Comparison of ENCODE assay signal across 25 cellular contexts in the genomic region with DNA sequence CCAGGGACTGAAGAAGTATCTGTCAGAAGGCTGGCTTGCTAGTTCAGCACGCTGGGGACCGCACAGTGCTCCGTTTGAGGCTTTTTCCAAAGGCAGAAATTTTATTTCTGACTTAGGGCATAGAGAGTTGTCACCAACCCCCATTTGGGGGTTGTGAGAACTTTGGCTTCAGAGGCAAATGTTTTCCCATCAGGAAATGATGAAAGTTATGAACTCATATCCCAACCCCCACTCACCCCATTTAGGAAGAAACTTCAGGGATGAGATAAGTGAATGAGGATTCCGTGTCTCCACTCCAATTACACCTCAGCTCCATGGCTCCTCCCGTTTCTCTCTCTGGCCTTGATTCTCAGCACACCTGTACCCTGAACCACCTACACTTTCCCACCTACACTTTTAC. TPM values are rescaled to one million over a fixed set of nuclear protein-coding genes. Genes with fewer than 3 reads are reported as not detected.
DNase-seq lines count a peak whose midpoint lies in the region; ATAC-seq and TF ChIP-seq lines count a peak whose summit lies in the region.
"Had no signal": no experiment of that assay in that cellular context is flagged by ENCODE, and none has a peak within 500 bp of the region (broad histone marks: within the 10 kb centered on the region; RNA-seq: fewer than 3 reads in every experiment).

No MANE protein-coding gene starts in this region.

- ATAC-seq in HG02759 (IDR thresholded peaks at IDR 0.05; ENCODE audit: unreplicated experiment) = no peak
- ATAC-seq: GM23338 had no signal

- H3K27me3 Mint-ChIP-seq in chondrocyte (ENCODE audit: low read depth) = no peaks in the 10 kb centered on the region

- peaks cover 37% of the 10 kb centered on the region for H3K4me1 Mint-ChIP-seq in chondrocyte (ENCODE audit: low read depth)

- no peak overlapping the region for H3K4me3 Mint-ChIP-seq in chondrocyte (ENCODE audit: unreplicated experiment)
- H3K4me3 Mint-ChIP-seq: CD8-positive, alpha-beta memory T cell; GM23338 had no signal

- TF ChIP-seq CTCF in RWPE1 (conservative IDR thresholded peaks at IDR 0.05; ENCODE audit: low read depth) = no peak
- no peak for TF ChIP-seq CTCF in chondrocyte (IDR thresholded peaks at IDR 0.05)
- TF ChIP-seq CTCF in fibroblast of pulmonary artery (IDR thresholded peaks at IDR 0.05; ENCODE audit: low read length, missing control alignments) = no peak
- TF ChIP-seq CTCF in dorsolateral prefrontal cortex (IDR thresholded peaks at IDR 0.05 in 54 of 56, conservative IDR thresholded peaks at IDR 0.05 in 2 of 56; ENCODE audit: low read depth in 1 of 56, partially characterized antibody in 56 of 56) = no peak

- intact Hi-C loops in dorsolateral prefrontal cortex (cut with DNase I) = no loop called here

- H3K4me1 ChIP-seq in ACC112 (ENCODE audit: control insufficient read depth, insufficient read depth, low read length, unreplicated experiment) = peaks cover 42% of the 10 kb centered on the region

- POLR2A ChIA-PET in RWPE1 (lab: Yijun Ruan, JAX; ENCODE audit: low non-redundant PET) = no interaction called here

- H3K4me3 ChIP-seq in ACC112 (ENCODE audit: low read depth, low read length) (no peak overlapping the region), fibroblast of pulmonary artery (replicated peaks; ENCODE audit: low read depth, low read length) (peak overlapping the region; percentile 14), dorsolateral prefrontal cortex (no peak overlapping the region)
- H3K4me3 ChIP-seq: GM23338, HAP-1, PC-9 had no signal

- no peaks in the 10 kb centered on the region for H3K27me3 ChIP-seq in ACC112 (ENCODE audit: insufficient read depth, low read length)
- peaks cover 0 to 48% (median 2%) of the 10 kb centered on the region in 45 donors for H3K27me3 ChIP-seq in dorsolateral prefrontal cortex

- H3K36me3 Mint-ChIP-seq in chondrocyte (ENCODE audit: low read depth) = no peaks in the 10 kb centered on the region

- peaks cover 8% of the 10 kb centered on the region for H3K9me3 Mint-ChIP-seq in chondrocyte (ENCODE audit: low read depth)
- H3K9me3 Mint-ChIP-seq: CD8-positive, alpha-beta memory T cell; GM23338 had no signal

- DNase-seq in RWPE1 (ENCODE audit: low spot score) (no peak), chondrocyte (ENCODE audit: low spot score) (no peak), fibroblast of pulmonary artery (ENCODE audit: low read depth) (peak; percentile 74), caudate nucleus (lab: John Stamatoyannopoulos, UW) (no peak), dorsolateral prefrontal cortex (no peak)
- DNase-seq in activated CD4-positive, CD25-positive, alpha-beta regulatory T cell (lab: John Stamatoyannopoulos, UW) = no peak
- DNase-seq: Calu3; CD8-positive, alpha-beta memory T cell; DMS153; MM.1S; NCI-H1048; NCI-H1436; NCI-H187 treated with DMSO at 0.1 percent for 48 hours; NCI-H2107; NCI-H510A; NCI-H748 treated with DMSO at 0.1 percent for 48 hours; PC-9; RPMI8226; SIG-M5; SK-N-SH had no signal

- H3K27ac ChIP-seq in ACC112 (ENCODE audit: low read depth, low read length) (peak overlapping the region; percentile 91), RWPE1 (peak overlapping the region; percentile 93; the same call in 1 of the 2 replicates), caudate nucleus (ENCODE audit: low read depth, low read length) (no peak overlapping the region), dorsolateral prefrontal cortex (no peak overlapping the region)
- H3K27ac ChIP-seq: C4-2B, PC-9 had no signal

- H3K79me2 ChIP-seq in ACC112 (ENCODE audit: control insufficient read depth, insufficient read depth, low read length, unreplicated experiment) = no peaks in the 10 kb centered on the region

- CTCF ChIA-PET in RWPE1 (lab: Yijun Ruan, JAX) = interaction anchor here (0.6 kb wide), 1 partner anchor 1903 kb away, joined by 3 read pairs; no protein-coding TSS in a partner anchor

- H3K27ac Mint-ChIP-seq in chondrocyte (ENCODE audit: unreplicated experiment) = peak overlapping the region; percentile 45
- H3K27ac Mint-ChIP-seq: GM23338 had no signal

- H3K36me3 ChIP-seq in ACC112 (ENCODE audit: insufficient read depth, low read length) = no peaks in the 10 kb centered on the region
- H3K36me3 ChIP-seq: HAP-1 had no signal

- H2AFZ ChIP-seq in ACC112 (ENCODE audit: low read length, unreplicated experiment) = no peak overlapping the region
- H2AFZ ChIP-seq: GM23338, PC-9 had no signal

RNA-seq across cellular contexts. Expression of gene WDR13, which starts 4.3 kb away (rescaled TPM):
- total RNA-seq in chondrocyte = 87.7 to 92.9 TPM (median 92.3 TPM) in 3 replicates
- 100 to 1,000 TPM in 117 of 120 experiments, 10 to 100 TPM in 3; 86.7 to 175 (median 126) TPM for total RNA-seq in dorsolateral prefrontal cortex

RNA-seq across cellular contexts. Expression of gene RBM3, which starts 18.7 kb away (rescaled TPM):
- total RNA-seq in chondrocyte = 224 to 303 TPM (median 283 TPM) in 3 replicates
- total RNA-seq in dorsolateral prefrontal cortex = 100 to 1,000 TPM in 10 of 120 experiments, 10 to 100 TPM in 110; 24.6 to 159 (median 56.4) TPM

RNA-seq across cellular contexts. Expression of gene TBC1D25, which starts 53.5 kb away (rescaled TPM):
- total RNA-seq in chondrocyte (15.7 to 18.9 TPM (median 18.8 TPM) in 3 replicates), dorsolateral prefrontal cortex (10 to 100 TPM; 15.0 to 35.0 (median 22.4) TPM)

Comparison
In these comparisons a context has a peak if more than half of its experiments do, and no peak if none do; other contexts are left out.
1. H3K27ac ChIP-seq: peak in ACC112 (single experiment) and RWPE1 (single experiment); none in caudate nucleus (single experiment) and dorsolateral prefrontal cortex (0 of 59).